9 cellular contexts compared by ENCODE assay signal in genomic region chr10:90319188-90319914, GRCh38.
A peak's percentile ranks its signal among the peaks of the same experiment; 100 is the strongest.
DNase-seq lines count a peak whose midpoint lies in the region; ATAC-seq and TF ChIP-seq lines count a peak whose summit lies in the region.
"Had no signal": no experiment of that assay in that cellular context is flagged by ENCODE, and none has a peak within 500 bp of the region (broad histone marks: within the 10 kb centered on the region; RNA-seq: fewer than 3 reads in every experiment).

No MANE protein-coding gene starts in this region.

- no peak for TF ChIP-seq EP300 in sigmoid colon (IDR thresholded peaks at IDR 0.05)
- TF ChIP-seq EP300 in stomach (IDR thresholded peaks at IDR 0.05), result no peak

- no peaks in the 10 kb centered on the region for H3K27me3 ChIP-seq in left lung
- no peaks in the 10 kb centered on the region for H3K27me3 ChIP-seq in sigmoid colon
- no peaks in the 10 kb centered on the region for H3K27me3 ChIP-seq in stomach
- H3K27me3 ChIP-seq: right lobe of liver had no signal

- H3K4me3 ChIP-seq in left lung (no peak overlapping the region), sigmoid colon (no peak overlapping the region), stomach (no peak overlapping the region)
- H3K4me3 ChIP-seq: right lobe of liver had no signal

- CTCF ChIA-PET in GM10248 (lab: Yijun Ruan, JAX), result interaction anchor here (2.0 kb wide), 1 partner anchor 21 kb away, joined by 5 read pairs; no protein-coding TSS in a partner anchor

- ATAC-seq in GM21381 (IDR thresholded peaks at IDR 0.05; ENCODE audit: unreplicated experiment), result peak; percentile 83
- peak; percentile 96 for ATAC-seq in HG03469 (IDR thresholded peaks at IDR 0.05; ENCODE audit: unreplicated experiment)
- peak; percentile 91 for ATAC-seq in activated T-helper 17 cell treated with anti-CD3 and anti-CD28 coated beads, Interleukin-2, amount 50 U/mL, for 72 hours (replicated peaks)
- ATAC-seq in left lung, result peak; percentile 82
- no peak for ATAC-seq in left ventricle myocardium superior

- TF ChIP-seq POLR2A in sigmoid colon (IDR thresholded peaks at IDR 0.05), result no peak
- TF ChIP-seq POLR2A in stomach (IDR thresholded peaks at IDR 0.05), result no peak

- H3K9me3 ChIP-seq in left lung (no peaks in the 10 kb centered on the region), sigmoid colon (no peaks in the 10 kb centered on the region), stomach (no peaks in the 10 kb centered on the region)
- H3K9me3 ChIP-seq: right lobe of liver had no signal

- peaks cover 5% of the 10 kb centered on the region for H3K9me3 Mint-ChIP-seq in activated T-helper 17 cell treated with anti-CD3 and anti-CD28 coated beads, Interleukin-2, amount 50 U/mL, for 72 hours

- H3K36me3 ChIP-seq in left lung, result no peaks in the 10 kb centered on the region
- no peaks in the 10 kb centered on the region for H3K36me3 ChIP-seq in sigmoid colon
- no peaks in the 10 kb centered on the region for H3K36me3 ChIP-seq in stomach
- H3K36me3 ChIP-seq: right lobe of liver had no signal

- POLR2A ChIA-PET in GM10248 (lab: Yijun Ruan, JAX), result no interaction called here

- peaks cover 10% of the 10 kb centered on the region for H3K27me3 Mint-ChIP-seq in activated T-helper 17 cell treated with anti-CD3 and anti-CD28 coated beads, Interleukin-2, amount 50 U/mL, for 72 hours

- WGBS in sigmoid colon, 2 donors, result 40 to 71% methylated on average over 5 of the region's 5 CpGs
- WGBS in stomach, 5 donors, result 34 to 53% (median 40%) methylated on average over 5 of the region's 5 CpGs

- no peaks in the 10 kb centered on the region for H3K36me3 Mint-ChIP-seq in activated T-helper 17 cell treated with anti-CD3 and anti-CD28 coated beads, Interleukin-2, amount 50 U/mL, for 72 hours (ENCODE audit: low read depth)

- H3K4me3 Mint-ChIP-seq in activated T-helper 17 cell treated with anti-CD3 and anti-CD28 coated beads, Interleukin-2, amount 50 U/mL, for 72 hours, result no peak overlapping the region

- intact Hi-C loops in left lung (cut with DNase I) (no loop called here), sigmoid colon (cut with DNase I) (no loop called here), stomach (cut with DNase I; ENCODE audit: low total_unique reads) (no loop called here), left ventricle myocardium superior (cut with micrococcal nuclease) (no loop called here)

- TF ChIP-seq CTCF in GM10248 (IDR thresholded peaks at IDR 0.05; ENCODE audit: control extremely low read depth, extremely low read depth, low read depth, missing control alignments), result no peak
- no peak for TF ChIP-seq CTCF in left lung (IDR thresholded peaks at IDR 0.05)
- no peak for TF ChIP-seq CTCF in sigmoid colon (IDR thresholded peaks at IDR 0.05)
- no peak for TF ChIP-seq CTCF in stomach (IDR thresholded peaks at IDR 0.05)

- no peak overlapping the region for H3K27ac Mint-ChIP-seq in activated T-helper 17 cell treated with anti-CD3 and anti-CD28 coated beads, Interleukin-2, amount 50 U/mL, for 72 hours

- no peak overlapping the region for H3K27ac ChIP-seq in left lung
- no peak overlapping the region for H3K27ac ChIP-seq in sigmoid colon
- no peak overlapping the region for H3K27ac ChIP-seq in stomach
- H3K27ac ChIP-seq: right lobe of liver had no signal

- H3K4me1 Mint-ChIP-seq in activated T-helper 17 cell treated with anti-CD3 and anti-CD28 coated beads, Interleukin-2, amount 50 U/mL, for 72 hours, result no peaks in the 10 kb centered on the region

- peak; percentile 18 for DNase-seq in GM10248 (ENCODE audit: extremely low spot score)
- DNase-seq in left lung, result no peak
- no peak for DNase-seq in sigmoid colon
- no peak for DNase-seq in stomach
- DNase-seq in left ventricle myocardium superior, result no peak
- DNase-seq: right lobe of liver had no signal

- no peaks in the 10 kb centered on the region for H3K4me1 ChIP-seq in left lung
- no peaks in the 10 kb centered on the region for H3K4me1 ChIP-seq in sigmoid colon
- H3K4me1 ChIP-seq in stomach, result peaks cover 0 to 6% (median 0%) of the 10 kb centered on the region in 4 donors
- H3K4me1 ChIP-seq: right lobe of liver had no signal
